ENCODE assay signal across 21 cellular contexts in genomic region chr3:136162322-136162721, GRCh38.
"Had no signal": no experiment of that assay in that cellular context is flagged by ENCODE, and none has a peak within 500 bp of the region (broad histone marks: within the 10 kb centered on the region; RNA-seq: fewer than 3 reads in every experiment).

No MANE protein-coding gene starts in this region.

- DNase-seq: activated CD4-positive, alpha-beta T cell treated with anti-CD3 and anti-CD28 coated beads for 1 hour; activated CD4-positive, alpha-beta T cell treated with anti-CD3 and anti-CD28 coated beads, Interleukin-2, amount 50 U/mL, for 1 hour; activated CD8-positive, alpha-beta memory T cell treated with anti-CD3 and anti-CD28 coated beads, Interleukin-2, amount 50 U/mL, for 48 hours; activated naive CD4-positive, alpha-beta T cell; activated T-cell treated with anti-CD3 and anti-CD28 coated beads, Interleukin-2, amount 50 U/mL, for 4 hours; effector CD4-positive, alpha-beta T cell; heart right ventricle; kidney; left ventricle myocardium inferior; mammary epithelial cell; naive thymus-derived CD8-positive, alpha-beta T cell; right cardiac atrium; stimulated activated CD4-positive, alpha-beta T cell treated with anti-CD3 and anti-CD28 coated beads, Interleukin-1b, Interleukin-23, amount 100 ng/mL, for 48 hours; stimulated activated naive CD8-positive, alpha-beta T cell treated with anti-CD3 and anti-CD28 coated beads, Interleukin-15, amount 100 ng/mL, for 72 hours; T-cell; transverse colon had no signal

- H3K27me3 ChIP-seq: heart right ventricle, suprapubic skin, transverse colon had no signal

- H3K9me3 Mint-ChIP-seq: activated T-cell treated with anti-CD3 and anti-CD28 coated beads, Interleukin-2, amount 50 U/mL, for 4 hours; activated T-helper 2 cell treated with anti-CD3 and anti-CD28 coated beads, Interferon-gamma antibody, Interleukin-2, Interleukin-4, amounts not matched to agents 10 μg/mL and 5 μg/mL and 100 μg/mL, durations not matched to agents 14 hours and 24 hours and 36 hours; mesothelial cell of epicardium; naive thymus-derived CD8-positive, alpha-beta T cell; T-cell had no signal

- H3K27ac ChIP-seq: heart right ventricle, left ventricle myocardium inferior, prostate gland, skin epidermis, suprapubic skin, transverse colon had no signal

- H3K36me3 ChIP-seq: heart right ventricle, left ventricle myocardium inferior, prostate gland, suprapubic skin, transverse colon had no signal

- H3K27ac Mint-ChIP-seq: activated T-helper 2 cell treated with anti-CD3 and anti-CD28 coated beads, Interferon-gamma antibody, Interleukin-2, Interleukin-4, amounts not matched to agents 10 μg/mL and 5 μg/mL and 100 μg/mL, durations not matched to agents 14 hours and 24 hours and 36 hours; mesothelial cell of epicardium had no signal

- H3K4me1 ChIP-seq: prostate gland had no signal

- H3K4me3 ChIP-seq: heart right ventricle, left ventricle myocardium inferior, prostate gland, skin epidermis, suprapubic skin, transverse colon had no signal

- H3K27me3 Mint-ChIP-seq: naive thymus-derived CD8-positive, alpha-beta T cell; stimulated activated naive CD8-positive, alpha-beta T cell treated with anti-CD3 and anti-CD28 coated beads, Interleukin-15, amount 100 ng/mL, for 72 hours; T-cell had no signal

- H3K4me3 Mint-ChIP-seq: activated T-cell treated with anti-CD3 and anti-CD28 coated beads, Interleukin-2, amount 50 U/mL, for 4 hours; mesothelial cell of epicardium; stimulated activated naive CD8-positive, alpha-beta T cell treated with anti-CD3 and anti-CD28 coated beads, Interleukin-15, amount 100 ng/mL, for 72 hours had no signal

- H3K9me3 ChIP-seq: heart right ventricle, left ventricle myocardium inferior, prostate gland, suprapubic skin, transverse colon had no signal

- ATAC-seq: activated T-cell treated with anti-CD3 and anti-CD28 coated beads, Interleukin-2, amount 50 U/mL, for 4 hours; naive thymus-derived CD8-positive, alpha-beta T cell; right cardiac atrium; stimulated activated naive CD8-positive, alpha-beta T cell treated with anti-CD3 and anti-CD28 coated beads, Interleukin-15, amount 100 ng/mL, for 72 hours; T-cell had no signal
